In genomic region chr17:4795168-4795567, GRCh38 we compare ENCODE assay signal across 9 cellular contexts. TPM values are rescaled to one million over a fixed set of nuclear protein-coding genes. Genes with fewer than 3 reads are reported as not detected.
A peak's percentile ranks its signal among the peaks of the same experiment; 100 is the strongest.
DNase-seq lines count a peak whose midpoint lies in the region; ATAC-seq and TF ChIP-seq lines count a peak whose summit lies in the region.
"Had no signal": no experiment of that assay in that cellular context is flagged by ENCODE, and none has a peak within 500 bp of the region (broad histone marks: within the 10 kb centered on the region; RNA-seq: fewer than 3 reads in every experiment).

No MANE protein-coding gene starts in this region.

- POLR2A ChIA-PET in activated CD8-positive, alpha-beta T cell treated with anti-CD3 and anti-CD28 coated beads for 36 hours (lab: Charles Lee) = no interaction called here

- no peak for TF ChIP-seq CTCF in activated CD8-positive, alpha-beta T cell treated with anti-CD3 and anti-CD28 coated beads for 36 hours (IDR thresholded peaks at IDR 0.05)
- TF ChIP-seq CTCF in glutamatergic neuron (IDR thresholded peaks at IDR 0.05; ENCODE audit: partially characterized antibody, unreplicated experiment) = no peak

- H3K4me1 Mint-ChIP-seq in activated CD8-positive, alpha-beta memory T cell treated with anti-CD3 and anti-CD28 coated beads, Interleukin-2, amount 10 ng/mL, durations not matched to agents 7 days and 5 days = peaks cover 28% of the 10 kb centered on the region
- H3K4me1 Mint-ChIP-seq in activated CD8-positive, alpha-beta T cell treated with anti-CD3 and anti-CD28 coated beads for 36 hours (ENCODE audit: low read depth) = peaks cover 19% of the 10 kb centered on the region
- H3K4me1 Mint-ChIP-seq in glutamatergic neuron (ENCODE audit: low read depth, unreplicated experiment) = peaks cover 4% of the 10 kb centered on the region
- H3K4me1 Mint-ChIP-seq in stimulated activated memory B cell treated with anti-CD40 and anti-IgM and Interleukin-4, amounts not matched to agents 10 μg/mL and 1 μg/mL and 100 μg/mL, for 72 hours = peaks cover 22% of the 10 kb centered on the region

- H3K9me3 Mint-ChIP-seq in activated CD8-positive, alpha-beta memory T cell treated with anti-CD3 and anti-CD28 coated beads, Interleukin-2, amount 10 ng/mL, durations not matched to agents 7 days and 5 days (ENCODE audit: low read depth) = no peaks in the 10 kb centered on the region
- H3K9me3 Mint-ChIP-seq in activated CD8-positive, alpha-beta T cell treated with anti-CD3 and anti-CD28 coated beads for 36 hours = no peaks in the 10 kb centered on the region
- H3K9me3 Mint-ChIP-seq in glutamatergic neuron (ENCODE audit: unreplicated experiment) = peaks cover 10% of the 10 kb centered on the region
- no peaks in the 10 kb centered on the region for H3K9me3 Mint-ChIP-seq in stimulated activated memory B cell treated with anti-CD40 and anti-IgM and Interleukin-4, amounts not matched to agents 10 μg/mL and 1 μg/mL and 100 μg/mL, for 72 hours
- H3K9me3 Mint-ChIP-seq: activated T-helper 2 cell treated with anti-CD3 and anti-CD28 coated beads, Interferon-gamma antibody, Interleukin-2, Interleukin-4, amounts not matched to agents 10 μg/mL and 5 μg/mL and 100 μg/mL, durations not matched to agents 14 hours and 24 hours and 36 hours had no signal

- H3K27ac Mint-ChIP-seq in activated CD8-positive, alpha-beta memory T cell treated with anti-CD3 and anti-CD28 coated beads, Interleukin-2, amount 10 ng/mL, durations not matched to agents 7 days and 5 days = peak overlapping the region; percentile 97
- H3K27ac Mint-ChIP-seq in activated CD8-positive, alpha-beta T cell treated with anti-CD3 and anti-CD28 coated beads for 36 hours = peak overlapping the region; percentile 97
- H3K27ac Mint-ChIP-seq in glutamatergic neuron (ENCODE audit: unreplicated experiment) = no peak overlapping the region
- H3K27ac Mint-ChIP-seq in stimulated activated memory B cell treated with anti-CD40 and anti-IgM and Interleukin-4, amounts not matched to agents 10 μg/mL and 1 μg/mL and 100 μg/mL, for 72 hours = peak overlapping the region; percentile 97

- intact Hi-C loops in activated CD8-positive, alpha-beta T cell treated with anti-CD3 and anti-CD28 coated beads for 36 hours (cut with micrococcal nuclease) = no loop called here
- intact Hi-C loops in cardiac septum (cut with DNase I) = no loop called here

- DNase-seq in activated CD8-positive, alpha-beta memory T cell treated with anti-CD3 and anti-CD28 coated beads, Interleukin-2, amount 10 ng/mL, durations not matched to agents 7 days and 5 days = no peak
- no peak for DNase-seq in activated CD8-positive, alpha-beta memory T cell treated with anti-CD3 and anti-CD28 coated beads for 24 hours
- no peak for DNase-seq in activated CD8-positive, alpha-beta T cell treated with anti-CD3 and anti-CD28 coated beads for 36 hours
- DNase-seq in glutamatergic neuron (no peak), cardiac septum (ENCODE audit: low spot score) (no peak)

- H3K27me3 Mint-ChIP-seq in activated CD8-positive, alpha-beta memory T cell treated with anti-CD3 and anti-CD28 coated beads, Interleukin-2, amount 10 ng/mL, durations not matched to agents 7 days and 5 days = peaks cover 9% of the 10 kb centered on the region
- H3K27me3 Mint-ChIP-seq in activated CD8-positive, alpha-beta T cell treated with anti-CD3 and anti-CD28 coated beads for 36 hours = peaks cover 2% of the 10 kb centered on the region
- H3K27me3 Mint-ChIP-seq in glutamatergic neuron (ENCODE audit: unreplicated experiment) = peaks cover 5% of the 10 kb centered on the region
- H3K27me3 Mint-ChIP-seq in stimulated activated memory B cell treated with anti-CD40 and anti-IgM and Interleukin-4, amounts not matched to agents 10 μg/mL and 1 μg/mL and 100 μg/mL, for 72 hours = peaks cover 12% of the 10 kb centered on the region

- CTCF ChIA-PET in activated CD8-positive, alpha-beta memory T cell treated with anti-CD3 and anti-CD28 coated beads, Interleukin-2, amount 10 ng/mL, durations not matched to agents 7 days and 5 days (lab: Charles Lee) = no interaction called here
- CTCF ChIA-PET in activated CD8-positive, alpha-beta T cell treated with anti-CD3 and anti-CD28 coated beads for 36 hours (lab: Charles Lee) = no interaction called here

- H3K4me3 Mint-ChIP-seq in activated CD8-positive, alpha-beta memory T cell treated with anti-CD3 and anti-CD28 coated beads, Interleukin-2, amount 10 ng/mL, durations not matched to agents 7 days and 5 days = peak overlapping the region; percentile 95
- H3K4me3 Mint-ChIP-seq in activated CD8-positive, alpha-beta T cell treated with anti-CD3 and anti-CD28 coated beads for 36 hours = peak overlapping the region; percentile 96
- peak overlapping the region; percentile 42 for H3K4me3 Mint-ChIP-seq in glutamatergic neuron (ENCODE audit: unreplicated experiment)
- H3K4me3 Mint-ChIP-seq in stimulated activated memory B cell treated with anti-CD40 and anti-IgM and Interleukin-4, amounts not matched to agents 10 μg/mL and 1 μg/mL and 100 μg/mL, for 72 hours = peak overlapping the region; percentile 100

- peaks cover 9% of the 10 kb centered on the region for H3K36me3 Mint-ChIP-seq in activated CD8-positive, alpha-beta memory T cell treated with anti-CD3 and anti-CD28 coated beads, Interleukin-2, amount 10 ng/mL, durations not matched to agents 7 days and 5 days
- H3K36me3 Mint-ChIP-seq in activated CD8-positive, alpha-beta T cell treated with anti-CD3 and anti-CD28 coated beads for 36 hours (ENCODE audit: low read depth) = peaks cover 11% of the 10 kb centered on the region
- H3K36me3 Mint-ChIP-seq in glutamatergic neuron (ENCODE audit: unreplicated experiment) = no peaks in the 10 kb centered on the region
- H3K36me3 Mint-ChIP-seq in stimulated activated memory B cell treated with anti-CD40 and anti-IgM and Interleukin-4, amounts not matched to agents 10 μg/mL and 1 μg/mL and 100 μg/mL, for 72 hours = peaks cover 21% of the 10 kb centered on the region

- ATAC-seq in activated CD8-positive, alpha-beta memory T cell treated with anti-CD3 and anti-CD28 coated beads, Interleukin-2, amount 10 ng/mL, durations not matched to agents 7 days and 5 days = no peak
- ATAC-seq in activated CD8-positive, alpha-beta T cell treated with anti-CD3 and anti-CD28 coated beads for 36 hours = no peak
- no peak for ATAC-seq in stimulated activated memory B cell treated with anti-CD40 and anti-IgM and Interleukin-4, amounts not matched to agents 10 μg/mL and 1 μg/mL and 100 μg/mL, for 72 hours
- ATAC-seq in GM18907 (IDR thresholded peaks at IDR 0.05; ENCODE audit: unreplicated experiment) (no peak), GM18867 (IDR thresholded peaks at IDR 0.05; ENCODE audit: unreplicated experiment) (no peak)

RNA-seq across cellular contexts. Expression of gene PSMB6, which starts 0.8 kb away (rescaled TPM):
- total RNA-seq in activated CD8-positive, alpha-beta memory T cell treated with anti-CD3 and anti-CD28 coated beads, Interleukin-2, amount 10 ng/mL, durations not matched to agents 7 days and 5 days = 100 to 1,000 TPM; 119 to 157 TPM
- 100 to 1,000 TPM; 131 to 139 TPM for total RNA-seq in activated CD8-positive, alpha-beta T cell treated with anti-CD3 and anti-CD28 coated beads for 36 hours
- total RNA-seq in glutamatergic neuron (ENCODE audit: unreplicated experiment) (128 TPM), cardiac septum (147 TPM)

RNA-seq across cellular contexts. Expression of gene GLTPD2, which starts 6.4 kb away (rescaled TPM):
- total RNA-seq in activated CD8-positive, alpha-beta memory T cell treated with anti-CD3 and anti-CD28 coated beads, Interleukin-2, amount 10 ng/mL, durations not matched to agents 7 days and 5 days = not detected
- total RNA-seq in activated CD8-positive, alpha-beta T cell treated with anti-CD3 and anti-CD28 coated beads for 36 hours = not detected
- total RNA-seq in glutamatergic neuron (ENCODE audit: unreplicated experiment) (not detected), cardiac septum (not detected)
- total RNA-seq: activated T-helper 2 cell treated with anti-CD3 and anti-CD28 coated beads, Interferon-gamma antibody, Interleukin-2, Interleukin-4, amounts not matched to agents 10 μg/mL and 5 μg/mL and 100 μg/mL, durations not matched to agents 14 hours and 24 hours and 36 hours had no signal

RNA-seq across cellular contexts. Expression of gene VMO1, which starts 9.0 kb away (rescaled TPM):
- under 1 TPM; 0.37 to 0.50 TPM for total RNA-seq in activated CD8-positive, alpha-beta memory T cell treated with anti-CD3 and anti-CD28 coated beads, Interleukin-2, amount 10 ng/mL, durations not matched to agents 7 days and 5 days
- total RNA-seq in activated CD8-positive, alpha-beta T cell treated with anti-CD3 and anti-CD28 coated beads for 36 hours = not detected
- total RNA-seq in glutamatergic neuron (ENCODE audit: unreplicated experiment) (2.5 TPM), cardiac septum (0.97 TPM)

RNA-seq across cellular contexts. Expression of gene PLD2, which starts 11.8 kb away (rescaled TPM):
- total RNA-seq in activated CD8-positive, alpha-beta memory T cell treated with anti-CD3 and anti-CD28 coated beads, Interleukin-2, amount 10 ng/mL, durations not matched to agents 7 days and 5 days = 10 to 100 TPM; 11.7 to 14.5 TPM
- total RNA-seq in activated CD8-positive, alpha-beta T cell treated with anti-CD3 and anti-CD28 coated beads for 36 hours = 1 to 10 TPM; 6.2 to 6.8 TPM
- 61.4 TPM for total RNA-seq in glutamatergic neuron (ENCODE audit: unreplicated experiment)
- 9.5 TPM for total RNA-seq in cardiac septum

Comparison
In these comparisons a context has a peak if more than half of its experiments do, and no peak if none do; other contexts are left out.
1. H3K4me3 Mint-ChIP-seq: peak in every context shown above with its lines; median percentile 100 in stimulated activated memory B cell treated with anti-CD40 and anti-IgM and Interleukin-4, amounts not matched to agents 10 μg/mL and 1 μg/mL and 100 μg/mL, for 72 hours; 96 in activated CD8-positive, alpha-beta T cell treated with anti-CD3 and anti-CD28 coated beads for 36 hours; 95 in activated CD8-positive, alpha-beta memory T cell treated with anti-CD3 and anti-CD28 coated beads, Interleukin-2, amount 10 ng/mL, durations not matched to agents 7 days and 5 days; 42 in glutamatergic neuron.